ENCODE assay signal across 1 cellular context in the genomic region with DNA sequence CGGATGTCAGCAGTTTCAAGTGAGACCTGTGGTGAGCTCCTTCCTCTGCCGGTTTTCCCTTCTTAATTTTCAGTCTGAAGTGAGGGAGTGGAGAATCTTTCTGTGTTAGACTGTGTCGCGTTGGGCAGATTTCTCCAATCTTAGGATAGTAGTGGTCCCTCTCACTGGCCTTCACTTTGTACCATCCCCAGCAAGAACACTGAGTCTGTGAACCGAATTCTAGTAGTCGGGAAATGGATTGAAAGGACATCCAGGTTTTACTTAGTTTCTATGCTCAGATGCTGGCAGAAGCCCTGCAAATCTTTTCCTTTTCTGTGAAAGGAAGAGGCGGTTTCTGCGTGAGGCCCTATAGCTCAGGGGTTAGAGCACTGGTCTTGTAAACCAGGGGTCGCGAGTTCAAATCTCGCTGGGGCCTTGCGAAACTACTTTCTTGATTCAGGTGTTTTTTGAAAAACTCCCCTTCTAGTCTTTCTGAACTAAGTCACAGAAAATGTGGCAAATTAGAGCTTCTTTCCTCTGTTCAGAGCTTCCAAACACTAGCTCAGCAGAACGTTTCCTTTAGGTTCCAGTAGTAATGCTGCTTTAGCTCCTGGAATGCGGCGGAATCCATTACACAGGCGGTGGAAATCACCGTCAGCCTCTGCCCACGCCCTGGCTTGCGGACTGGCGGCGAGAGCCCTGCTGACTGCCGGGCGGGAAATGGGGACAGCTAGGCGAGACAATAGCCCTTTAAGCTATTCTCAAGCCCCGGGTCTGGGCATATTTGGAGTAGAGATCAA.
TF ChIP-seq lines count a peak whose summit lies in the region.

No MANE protein-coding gene starts in this region.

TF ChIP-seq in GM12878, 131 proteins besides CTCF, POLR2A, EP300 and RAD21 (continued from another document and continues in another):
- TF ChIP-seq, protein P1, sequence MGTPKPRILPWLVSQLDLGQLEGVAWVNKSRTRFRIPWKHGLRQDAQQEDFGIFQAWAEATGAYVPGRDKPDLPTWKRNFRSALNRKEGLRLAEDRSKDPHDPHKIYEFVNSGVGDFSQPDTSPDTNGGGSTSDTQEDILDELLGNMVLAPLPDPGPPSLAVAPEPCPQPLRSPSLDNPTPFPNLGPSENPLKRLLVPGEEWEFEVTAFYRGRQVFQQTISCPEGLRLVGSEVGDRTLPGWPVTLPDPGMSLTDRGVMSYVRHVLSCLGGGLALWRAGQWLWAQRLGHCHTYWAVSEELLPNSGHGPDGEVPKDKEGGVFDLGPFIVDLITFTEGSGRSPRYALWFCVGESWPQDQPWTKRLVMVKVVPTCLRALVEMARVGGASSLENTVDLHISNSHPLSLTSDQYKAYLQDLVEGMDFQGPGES (IDR thresholded peaks at IDR 0.05) = no peak
- TF ChIP-seq, protein P2, sequence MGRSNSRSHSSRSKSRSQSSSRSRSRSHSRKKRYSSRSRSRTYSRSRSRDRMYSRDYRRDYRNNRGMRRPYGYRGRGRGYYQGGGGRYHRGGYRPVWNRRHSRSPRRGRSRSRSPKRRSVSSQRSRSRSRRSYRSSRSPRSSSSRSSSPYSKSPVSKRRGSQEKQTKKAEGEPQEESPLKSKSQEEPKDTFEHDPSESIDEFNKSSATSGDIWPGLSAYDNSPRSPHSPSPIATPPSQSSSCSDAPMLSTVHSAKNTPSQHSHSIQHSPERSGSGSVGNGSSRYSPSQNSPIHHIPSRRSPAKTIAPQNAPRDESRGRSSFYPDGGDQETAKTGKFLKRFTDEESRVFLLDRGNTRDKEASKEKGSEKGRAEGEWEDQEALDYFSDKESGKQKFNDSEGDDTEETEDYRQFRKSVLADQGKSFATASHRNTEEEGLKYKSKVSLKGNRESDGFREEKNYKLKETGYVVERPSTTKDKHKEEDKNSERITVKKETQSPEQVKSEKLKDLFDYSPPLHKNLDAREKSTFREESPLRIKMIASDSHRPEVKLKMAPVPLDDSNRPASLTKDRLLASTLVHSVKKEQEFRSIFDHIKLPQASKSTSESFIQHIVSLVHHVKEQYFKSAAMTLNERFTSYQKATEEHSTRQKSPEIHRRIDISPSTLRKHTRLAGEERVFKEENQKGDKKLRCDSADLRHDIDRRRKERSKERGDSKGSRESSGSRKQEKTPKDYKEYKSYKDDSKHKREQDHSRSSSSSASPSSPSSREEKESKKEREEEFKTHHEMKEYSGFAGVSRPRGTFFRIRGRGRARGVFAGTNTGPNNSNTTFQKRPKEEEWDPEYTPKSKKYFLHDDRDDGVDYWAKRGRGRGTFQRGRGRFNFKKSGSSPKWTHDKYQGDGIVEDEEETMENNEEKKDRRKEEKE (IDR thresholded peaks at IDR 0.05) = no peak
- TF ChIP-seq CHD1 (IDR thresholded peaks at IDR 0.05; ENCODE audit: low read depth, low read length) (no peak), SUZ12 (IDR thresholded peaks at IDR 0.05; ENCODE audit: unreplicated experiment) (no peak), CHD4 (IDR thresholded peaks at IDR 0.05) (no peak), ZNF217 (IDR thresholded peaks at IDR 0.05) (peak; percentile 93), JUNB (IDR thresholded peaks at IDR 0.05) (0 out of 2 replicates have a peak, but pooled peaks have one; percentile 12), ZNF24 (IDR thresholded peaks at IDR 0.05) (peak; percentile 99), YY1 (IDR thresholded peaks at IDR 0.05; ENCODE audit: low read depth, low read length) (peak; percentile 77), IKZF2 (IDR thresholded peaks at IDR 0.05) (peak; percentile 75 to 79), TCF3 (IDR thresholded peaks at IDR 0.05; ENCODE audit: borderline replicate concordance, insufficient read depth, low read depth, low read length) (no peak), SP1 (IDR thresholded peaks at IDR 0.05; ENCODE audit: low read depth, low read length) (peak; percentile 21), RFX5 (IDR thresholded peaks at IDR 0.05; ENCODE audit: low read depth, low read length) (no peak), RUNX3 (IDR thresholded peaks at IDR 0.05; ENCODE audit: low read length) (peak; percentile 71), ETV6 (conservative IDR thresholded peaks at IDR 0.05 in 1 of 2, IDR thresholded peaks at IDR 0.05 in 1 of 2; ENCODE audit: borderline replicate concordance in 1 of 2, low read depth in 1 of 2) (peak in 1 of 2 experiments; percentile 94; a peak in 2 of 4 replicates), EED (IDR thresholded peaks at IDR 0.05; ENCODE audit: low read depth) (no peak; the same call in none of the 2 replicates), HSF1 (IDR thresholded peaks at IDR 0.05; ENCODE audit: low read depth, low read length) (no peak), HDGF (IDR thresholded peaks at IDR 0.05) (no peak), CHD2 (IDR thresholded peaks at IDR 0.05; ENCODE audit: borderline replicate concordance, low read depth, low read length) (no peak), KAT2A (conservative IDR thresholded peaks at IDR 0.05; ENCODE audit: control insufficient read depth, low read depth, low read length) (no peak), KDM1A (IDR thresholded peaks at IDR 0.05; ENCODE audit: borderline replicate concordance) (no peak), ZBTB4 (CRISPR knock-in tag; IDR thresholded peaks at IDR 0.05) (no peak), USF2 (IDR thresholded peaks at IDR 0.05; ENCODE audit: borderline replicate concordance, low read depth, low read length) (no peak), NRF1 (conservative IDR thresholded peaks at IDR 0.05; ENCODE audit: low read depth, low read length) (no peak), TAF1 (IDR thresholded peaks at IDR 0.05; ENCODE audit: borderline replicate concordance, low read depth, low read length) (0 out of 2 replicates have a peak, but pooled peaks have one; percentile 8)
- TF ChIP-seq, protein P3, sequence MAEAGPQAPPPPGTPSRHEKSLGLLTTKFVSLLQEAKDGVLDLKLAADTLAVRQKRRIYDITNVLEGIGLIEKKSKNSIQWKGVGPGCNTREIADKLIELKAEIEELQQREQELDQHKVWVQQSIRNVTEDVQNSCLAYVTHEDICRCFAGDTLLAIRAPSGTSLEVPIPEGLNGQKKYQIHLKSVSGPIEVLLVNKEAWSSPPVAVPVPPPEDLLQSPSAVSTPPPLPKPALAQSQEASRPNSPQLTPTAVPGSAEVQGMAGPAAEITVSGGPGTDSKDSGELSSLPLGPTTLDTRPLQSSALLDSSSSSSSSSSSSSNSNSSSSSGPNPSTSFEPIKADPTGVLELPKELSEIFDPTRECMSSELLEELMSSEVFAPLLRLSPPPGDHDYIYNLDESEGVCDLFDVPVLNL (IDR thresholded peaks at IDR 0.05; ENCODE audit: low read depth, low read length) = no peak; the same call in 1 of the 2 replicates
- TF ChIP-seq, protein P4, sequence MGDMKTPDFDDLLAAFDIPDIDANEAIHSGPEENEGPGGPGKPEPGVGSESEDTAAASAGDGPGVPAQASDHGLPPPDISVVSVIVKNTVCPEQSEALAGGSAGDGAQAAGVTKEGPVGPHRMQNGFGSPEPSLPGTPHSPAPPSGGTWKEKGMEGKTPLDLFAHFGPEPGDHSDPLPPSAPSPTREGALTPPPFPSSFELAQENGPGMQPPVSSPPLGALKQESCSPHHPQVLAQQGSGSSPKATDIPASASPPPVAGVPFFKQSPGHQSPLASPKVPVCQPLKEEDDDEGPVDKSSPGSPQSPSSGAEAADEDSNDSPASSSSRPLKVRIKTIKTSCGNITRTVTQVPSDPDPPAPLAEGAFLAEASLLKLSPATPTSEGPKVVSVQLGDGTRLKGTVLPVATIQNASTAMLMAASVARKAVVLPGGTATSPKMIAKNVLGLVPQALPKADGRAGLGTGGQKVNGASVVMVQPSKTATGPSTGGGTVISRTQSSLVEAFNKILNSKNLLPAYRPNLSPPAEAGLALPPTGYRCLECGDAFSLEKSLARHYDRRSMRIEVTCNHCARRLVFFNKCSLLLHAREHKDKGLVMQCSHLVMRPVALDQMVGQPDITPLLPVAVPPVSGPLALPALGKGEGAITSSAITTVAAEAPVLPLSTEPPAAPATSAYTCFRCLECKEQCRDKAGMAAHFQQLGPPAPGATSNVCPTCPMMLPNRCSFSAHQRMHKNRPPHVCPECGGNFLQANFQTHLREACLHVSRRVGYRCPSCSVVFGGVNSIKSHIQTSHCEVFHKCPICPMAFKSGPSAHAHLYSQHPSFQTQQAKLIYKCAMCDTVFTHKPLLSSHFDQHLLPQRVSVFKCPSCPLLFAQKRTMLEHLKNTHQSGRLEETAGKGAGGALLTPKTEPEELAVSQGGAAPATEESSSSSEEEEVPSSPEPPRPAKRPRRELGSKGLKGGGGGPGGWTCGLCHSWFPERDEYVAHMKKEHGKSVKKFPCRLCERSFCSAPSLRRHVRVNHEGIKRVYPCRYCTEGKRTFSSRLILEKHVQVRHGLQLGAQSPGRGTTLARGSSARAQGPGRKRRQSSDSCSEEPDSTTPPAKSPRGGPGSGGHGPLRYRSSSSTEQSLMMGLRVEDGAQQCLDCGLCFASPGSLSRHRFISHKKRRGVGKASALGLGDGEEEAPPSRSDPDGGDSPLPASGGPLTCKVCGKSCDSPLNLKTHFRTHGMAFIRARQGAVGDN (IDR thresholded peaks at IDR 0.05) = peak; percentile 19; the same call in 1 of the 2 replicates
- TF ChIP-seq, protein P5, sequence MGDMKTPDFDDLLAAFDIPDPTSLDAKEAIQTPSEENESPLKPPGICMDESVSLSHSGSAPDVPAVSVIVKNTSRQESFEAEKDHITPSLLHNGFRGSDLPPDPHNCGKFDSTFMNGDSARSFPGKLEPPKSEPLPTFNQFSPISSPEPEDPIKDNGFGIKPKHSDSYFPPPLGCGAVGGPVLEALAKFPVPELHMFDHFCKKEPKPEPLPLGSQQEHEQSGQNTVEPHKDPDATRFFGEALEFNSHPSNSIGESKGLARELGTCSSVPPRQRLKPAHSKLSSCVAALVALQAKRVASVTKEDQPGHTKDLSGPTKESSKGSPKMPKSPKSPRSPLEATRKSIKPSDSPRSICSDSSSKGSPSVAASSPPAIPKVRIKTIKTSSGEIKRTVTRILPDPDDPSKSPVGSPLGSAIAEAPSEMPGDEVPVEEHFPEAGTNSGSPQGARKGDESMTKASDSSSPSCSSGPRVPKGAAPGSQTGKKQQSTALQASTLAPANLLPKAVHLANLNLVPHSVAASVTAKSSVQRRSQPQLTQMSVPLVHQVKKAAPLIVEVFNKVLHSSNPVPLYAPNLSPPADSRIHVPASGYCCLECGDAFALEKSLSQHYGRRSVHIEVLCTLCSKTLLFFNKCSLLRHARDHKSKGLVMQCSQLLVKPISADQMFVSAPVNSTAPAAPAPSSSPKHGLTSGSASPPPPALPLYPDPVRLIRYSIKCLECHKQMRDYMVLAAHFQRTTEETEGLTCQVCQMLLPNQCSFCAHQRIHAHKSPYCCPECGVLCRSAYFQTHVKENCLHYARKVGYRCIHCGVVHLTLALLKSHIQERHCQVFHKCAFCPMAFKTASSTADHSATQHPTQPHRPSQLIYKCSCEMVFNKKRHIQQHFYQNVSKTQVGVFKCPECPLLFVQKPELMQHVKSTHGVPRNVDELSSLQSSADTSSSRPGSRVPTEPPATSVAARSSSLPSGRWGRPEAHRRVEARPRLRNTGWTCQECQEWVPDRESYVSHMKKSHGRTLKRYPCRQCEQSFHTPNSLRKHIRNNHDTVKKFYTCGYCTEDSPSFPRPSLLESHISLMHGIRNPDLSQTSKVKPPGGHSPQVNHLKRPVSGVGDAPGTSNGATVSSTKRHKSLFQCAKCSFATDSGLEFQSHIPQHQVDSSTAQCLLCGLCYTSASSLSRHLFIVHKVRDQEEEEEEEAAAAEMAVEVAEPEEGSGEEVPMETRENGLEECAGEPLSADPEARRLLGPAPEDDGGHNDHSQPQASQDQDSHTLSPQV (IDR thresholded peaks at IDR 0.05) = no peak
